ENCODE assay signal across 8 cellular contexts in genomic region chr19:40689339-40690049, GRCh38. TPM values are rescaled to one million over a fixed set of nuclear protein-coding genes. Genes with fewer than 3 reads are reported as not detected.
DNase-seq lines count a peak whose midpoint lies in the region; ATAC-seq and TF ChIP-seq lines count a peak whose summit lies in the region.

No MANE protein-coding gene starts in this region.

- POLR2A ChIA-PET in CD8-positive, alpha-beta T cell (lab: Charles Lee), result no interaction called here

- H3K4me1 Mint-ChIP-seq in CD8-positive, alpha-beta T cell (ENCODE audit: low read depth), result peaks cover 7% of the 10 kb centered on the region

- H3K4me3 ChIP-seq in CD8-positive, alpha-beta T cell (ENCODE audit: low read depth, low read length), result no peak overlapping the region
- H3K4me3 ChIP-seq in MG63 (peak overlapping the region; percentile 81), coronary artery (peak overlapping the region; percentile 91), muscle layer of colon (ENCODE audit: low read depth in 1 of 2, low read length in 2 of 2) (peak overlapping the region; percentile 80 to 91)

- H3K27me3 Mint-ChIP-seq in CD8-positive, alpha-beta T cell (ENCODE audit: low read depth), result no peaks in the 10 kb centered on the region

- no peaks in the 10 kb centered on the region for H3K27me3 ChIP-seq in CD8-positive, alpha-beta T cell (ENCODE audit: insufficient read depth, low read length)
- H3K27me3 ChIP-seq in MG63, result no peaks in the 10 kb centered on the region
- H3K27me3 ChIP-seq in muscle layer of colon (ENCODE audit: control insufficient read depth in 1 of 2, insufficient read depth in 2 of 2, low read length in 2 of 2), result no peaks in the 10 kb centered on the region

- CTCF ChIA-PET in CD8-positive, alpha-beta T cell (lab: Charles Lee), result interaction anchor here (0.7 kb wide), 1 partner anchor 439 kb away, joined by 3 read pairs; no protein-coding TSS in a partner anchor

- intact Hi-C loops in CD8-positive, alpha-beta T cell (cut with DNase I, micrococcal nuclease), result loop anchor here (1.0 to 2.0 kb wide), 6 partner anchors 26 to 89 kb away; partner anchors contain the start of genes RAB4B (in 2 of the 2), COQ8B (in 1 of the 2) and SNRPA (in 1 of the 2)

- H3K36me3 Mint-ChIP-seq in CD8-positive, alpha-beta T cell, result peaks cover 24% of the 10 kb centered on the region

- H3K9me3 ChIP-seq in CD8-positive, alpha-beta T cell (ENCODE audit: low read length), result no peaks in the 10 kb centered on the region
- H3K9me3 ChIP-seq in MG63, result no peaks in the 10 kb centered on the region
- no peaks in the 10 kb centered on the region for H3K9me3 ChIP-seq in muscle layer of colon (ENCODE audit: low read length)

- DNase-seq in CD8-positive, alpha-beta T cell, result peak in 2 of 7 experiments; percentile 37 to 65
- peak; percentile 42 for DNase-seq in MG63
- DNase-seq in coronary artery (ENCODE audit: low spot score), result no peak
- no peak for DNase-seq in HT-29 (ENCODE audit: low spot score)
- no peak for DNase-seq in NOMO-1 treated with DMSO at 0.1 percent for 48 hours (lab: John Stamatoyannopoulos, UW; ENCODE audit: unreplicated experiment)
- no peak for DNase-seq in activated effector memory CD4-positive, alpha-beta T cell treated with anti-CD3 and anti-CD28 coated beads, Interleukin-2, amount 50 U/mL, for 16 hours
- no peak for DNase-seq in left lobe of liver (ENCODE audit: low spot score)

- H3K36me3 ChIP-seq in CD8-positive, alpha-beta T cell (ENCODE audit: insufficient read depth, low read length), result no peaks in the 10 kb centered on the region
- H3K36me3 ChIP-seq in MG63, result peaks cover 51% of the 10 kb centered on the region
- peaks cover 40% of the 10 kb centered on the region for H3K36me3 ChIP-seq in muscle layer of colon (ENCODE audit: insufficient read depth, low read length)

- no peak overlapping the region for H3K27ac ChIP-seq in CD8-positive, alpha-beta T cell (ENCODE audit: low read depth, low read length)
- H3K27ac ChIP-seq in coronary artery (peak overlapping the region; percentile 95 to 96), muscle layer of colon (ENCODE audit: low read depth, low read length) (peak overlapping the region; percentile 92)

- H3K27ac Mint-ChIP-seq in CD8-positive, alpha-beta T cell, result no peak overlapping the region

- ATAC-seq in CD8-positive, alpha-beta T cell, result peak; percentile 6
- ATAC-seq in left lobe of liver, result no peak

- no peak for TF ChIP-seq CTCF in CD8-positive, alpha-beta T cell (IDR thresholded peaks at IDR 0.05)
- TF ChIP-seq CTCF in coronary artery (IDR thresholded peaks at IDR 0.05), result no peak

- peak overlapping the region; percentile 90 for H3K9ac ChIP-seq in muscle layer of colon (ENCODE audit: low read length)

- H3K9me3 Mint-ChIP-seq in CD8-positive, alpha-beta T cell, result no peaks in the 10 kb centered on the region

- peak overlapping the region; percentile 60 for H3K4me3 Mint-ChIP-seq in CD8-positive, alpha-beta T cell

- H3K4me1 ChIP-seq in CD8-positive, alpha-beta T cell (ENCODE audit: insufficient read depth, low read length), result peaks cover 23% of the 10 kb centered on the region
- peaks cover 27% of the 10 kb centered on the region for H3K4me1 ChIP-seq in muscle layer of colon (ENCODE audit: insufficient read depth, low read length)

RNA-seq across cellular contexts. Expression of gene NUMBL, which starts 1.0 kb away (rescaled TPM):
- total RNA-seq in CD8-positive, alpha-beta T cell, result 1 to 10 TPM; 3.5 to 4.3 TPM
- 42.1 and 42.8 TPM in 2 replicates for total RNA-seq in MG63 (2014; rRNA removed; shearing (Covaris generic); ENCODE audit: low replicate concordance)
- 13.4 and 14.6 TPM in 2 replicates for total RNA-seq in HT-29 (2014; rRNA removed; shearing (Covaris generic))
- total RNA-seq in left lobe of liver, result 21.7 TPM

RNA-seq across cellular contexts. Expression of gene COQ8B, which starts 27.2 kb away (rescaled TPM):
- total RNA-seq in CD8-positive, alpha-beta T cell, result 10 to 100 TPM; 14.0 to 14.2 TPM
- total RNA-seq in MG63 (2014; rRNA removed; shearing (Covaris generic); ENCODE audit: low replicate concordance), result 44.6 and 462 TPM in 2 replicates
- total RNA-seq in HT-29 (2014; rRNA removed; shearing (Covaris generic)), result 57.2 and 71.3 TPM in 2 replicates
- total RNA-seq in left lobe of liver, result 43.5 TPM

RNA-seq across cellular contexts. Expression of gene ITPKC, which starts 27.4 kb away (rescaled TPM):
- total RNA-seq in CD8-positive, alpha-beta T cell, result 1 to 10 TPM; 5.9 to 6.4 TPM
- total RNA-seq in MG63 (2014; rRNA removed; shearing (Covaris generic); ENCODE audit: low replicate concordance), result 22.3 and 23.8 TPM in 2 replicates
- 52.2 and 58.5 TPM in 2 replicates for total RNA-seq in HT-29 (2014; rRNA removed; shearing (Covaris generic))
- 7.0 TPM for total RNA-seq in left lobe of liver
